In genomic region chr14:55697358-55697985, GRCh38 we compare ENCODE assay signal across 1 cellular context.
TF ChIP-seq lines count a peak whose summit lies in the region.

No MANE protein-coding gene starts in this region.

TF ChIP-seq in SK-N-SH treated with all-trans-retinoic acid at 6 μM for 48 hours, 23 proteins besides CTCF, POLR2A, EP300 and RAD21 (continued from another document):
- TF ChIP-seq TSHZ2 (CRISPR knock-in tag; IDR thresholded peaks at IDR 0.05) (no peak), GLIS3 (CRISPR knock-in tag; IDR thresholded peaks at IDR 0.05) (no peak), ARNTL (CRISPR knock-in tag; IDR thresholded peaks at IDR 0.05; ENCODE audit: borderline replicate concordance, low read depth) (no peak), ESRRG (CRISPR knock-in tag; IDR thresholded peaks at IDR 0.05) (no peak), CSDC2 (CRISPR knock-in tag; IDR thresholded peaks at IDR 0.05) (no peak)
- TF ChIP-seq, protein P1, sequence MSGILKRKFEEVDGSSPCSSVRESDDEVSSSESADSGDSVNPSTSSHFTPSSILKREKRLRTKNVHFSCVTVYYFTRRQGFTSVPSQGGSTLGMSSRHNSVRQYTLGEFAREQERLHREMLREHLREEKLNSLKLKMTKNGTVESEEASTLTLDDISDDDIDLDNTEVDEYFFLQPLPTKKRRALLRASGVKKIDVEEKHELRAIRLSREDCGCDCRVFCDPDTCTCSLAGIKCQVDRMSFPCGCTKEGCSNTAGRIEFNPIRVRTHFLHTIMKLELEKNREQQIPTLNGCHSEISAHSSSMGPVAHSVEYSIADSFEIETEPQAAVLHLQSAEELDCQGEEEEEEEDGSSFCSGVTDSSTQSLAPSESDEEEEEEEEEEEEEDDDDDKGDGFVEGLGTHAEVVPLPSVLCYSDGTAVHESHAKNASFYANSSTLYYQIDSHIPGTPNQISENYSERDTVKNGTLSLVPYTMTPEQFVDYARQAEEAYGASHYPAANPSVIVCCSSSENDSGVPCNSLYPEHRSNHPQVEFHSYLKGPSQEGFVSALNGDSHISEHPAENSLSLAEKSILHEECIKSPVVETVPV (CRISPR knock-in tag; IDR thresholded peaks at IDR 0.05) = no peak
